Comparison of ENCODE assay signal across 8 cellular contexts in the genomic region with DNA sequence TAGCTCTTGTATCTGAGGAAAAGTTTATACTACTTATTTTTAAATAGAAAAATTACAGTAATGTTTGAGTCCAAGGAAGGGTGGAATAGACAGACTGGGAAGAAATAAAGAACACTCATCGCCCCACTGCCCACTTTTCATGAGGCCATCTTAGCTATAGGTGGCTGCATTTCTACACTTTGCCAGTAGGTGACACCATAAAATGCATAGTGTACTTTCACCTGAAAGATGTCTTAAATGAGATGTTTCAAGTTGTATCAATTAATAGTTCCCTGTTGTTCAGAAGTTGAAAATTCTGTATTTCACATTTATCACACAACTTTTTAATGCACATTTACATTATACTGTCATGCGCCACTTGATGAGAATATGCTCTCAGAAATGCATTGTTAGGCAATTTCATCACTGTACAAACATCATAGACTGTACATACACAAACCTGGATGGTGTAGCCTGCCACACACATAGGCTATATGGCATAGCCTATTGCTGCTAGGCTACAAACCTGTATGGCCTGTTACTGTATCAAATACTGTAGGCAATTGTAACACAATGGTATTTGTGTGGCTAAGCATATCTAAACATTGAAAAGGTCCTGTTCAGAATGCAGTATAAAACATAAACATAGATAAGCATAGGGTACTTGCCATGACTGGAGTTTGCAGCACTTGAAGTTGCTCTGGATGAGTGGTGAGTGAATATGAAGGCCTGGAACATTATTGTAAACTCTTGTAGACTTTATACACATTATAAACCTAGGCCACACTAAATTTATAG. TPM values are rescaled to one million over a fixed set of nuclear protein-coding genes. Genes with fewer than 3 reads are reported as not detected.
DNase-seq lines count a peak whose midpoint lies in the region; ATAC-seq, FAIRE-seq and TF ChIP-seq lines count a peak whose summit lies in the region.

No MANE protein-coding gene starts in this region.

- no peaks in the 10 kb centered on the region for H3K9me3 Mint-ChIP-seq in brain

- peak; percentile 59 for DNase-seq in GM12865 (ENCODE audit: low read depth)
- DNase-seq in NB4 (ENCODE audit: low read depth): peak; percentile 49
- DNase-seq in lung microvascular endothelial cell (ENCODE audit: low read depth in 2 of 2): peak; percentile 65 to 71
- DNase-seq in activated effector memory CD4-positive, alpha-beta T cell treated with anti-CD3 and anti-CD28 coated beads, Interleukin-2, amount 50 U/mL, for 16 hours: no peak
- no peak for DNase-seq in NCI-H2081 treated with DMSO at 0.1 percent for 48 hours (lab: John Stamatoyannopoulos, UW)

- no peak for TF ChIP-seq POLR2A in NB4 (IDR thresholded peaks at IDR 0.05; ENCODE audit: extremely low read depth, insufficient read length)

- H3K36me3 Mint-ChIP-seq in brain: no peaks in the 10 kb centered on the region

- H3K4me3 Mint-ChIP-seq in brain: no peak overlapping the region

- peak; percentile 68 for TF ChIP-seq CTCF in GM12865 (IDR thresholded peaks at IDR 0.05; ENCODE audit: insufficient read depth, low read depth, low read length, missing control alignments)
- peak; percentile 77 for TF ChIP-seq CTCF in NB4 (IDR thresholded peaks at IDR 0.05; ENCODE audit: low read depth, low read length)
- TF ChIP-seq CTCF in brain (conservative IDR thresholded peaks at IDR 0.05): peak; percentile 76 to 81

- no peaks in the 10 kb centered on the region for H3K4me1 Mint-ChIP-seq in brain

- H3K4me3 ChIP-seq in GM12865 (ENCODE audit: low read depth, low read length): no peak overlapping the region
- H3K4me3 ChIP-seq in NB4 (ENCODE audit: low read depth, low read length): no peak overlapping the region

- no peak overlapping the region for H3K27ac Mint-ChIP-seq in brain

- no peak for ATAC-seq in GM18873 (IDR thresholded peaks at IDR 0.05; ENCODE audit: low FRiP score, unreplicated experiment)

- FAIRE-seq in A204.1 (lab: Jason Lieb, UNC): peak; percentile 40

- no peaks in the 10 kb centered on the region for H3K27me3 Mint-ChIP-seq in brain

RNA-seq across cellular contexts. Expression of a gene that starts 27.5 kb away (rescaled TPM):
- polyA plus RNA-seq in brain (ENCODE audit: insufficient read depth, low read depth, low replicate concordance): not detected
- total RNA-seq in lung microvascular endothelial cell: not detected in 2 replicates

RNA-seq across cellular contexts. Expression of a gene that starts 50.1 kb away (rescaled TPM):
- polyA plus RNA-seq in brain (ENCODE audit: insufficient read depth, low read depth, low replicate concordance): 3.9 TPM
- total RNA-seq in lung microvascular endothelial cell: 4.4 and 7.8 TPM in 2 replicates

RNA-seq across cellular contexts. Expression of a gene that starts 50.2 kb away (rescaled TPM):
- 13.1 TPM for polyA plus RNA-seq in brain (ENCODE audit: insufficient read depth, low read depth, low replicate concordance)
- 13.3 and 20.5 TPM in 2 replicates for total RNA-seq in lung microvascular endothelial cell

Comparison
In these comparisons a context has a peak if more than half of its experiments do, and no peak if none do; other contexts are left out.
1. DNase-seq: peak in GM12865 (single experiment), NB4 (single experiment) and lung microvascular endothelial cell (2 of 2); none in activated effector memory CD4-positive, alpha-beta T cell treated with anti-CD3 and anti-CD28 coated beads, Interleukin-2, amount 50 U/mL, for 16 hours (single experiment) and NCI-H2081 treated with DMSO at 0.1 percent for 48 hours (single experiment).
2. Peak in every context shown above with its lines, with median percentiles within 50 percentile points of each other: CTCF ChIP-seq.